Comparison of ENCODE assay signal across 11 cellular contexts in genomic region chr11:74849525-74850391, GRCh38.
DNase-seq lines count a peak whose midpoint lies in the region; ATAC-seq and TF ChIP-seq lines count a peak whose summit lies in the region.
"Had no signal": no experiment of that assay in that cellular context is flagged by ENCODE, and none has a peak within 500 bp of the region (broad histone marks: within the 10 kb centered on the region; RNA-seq: fewer than 3 reads in every experiment).

No MANE protein-coding gene starts in this region.

- H3K14ac ChIP-seq in IMR-90 (replicated peaks; ENCODE audit: low read depth, low read length) (peak overlapping the region; percentile 79), mesenchymal stem cell (ENCODE audit: low read length in 2 of 2) (peak overlapping the region in 1 of 2 experiments; percentile 16)

- H2BK5ac ChIP-seq in IMR-90 (ENCODE audit: low read depth, low read length, poor library complexity, severe bottlenecking) (peak overlapping the region; percentile 75), mesenchymal stem cell (ENCODE audit: low read depth, low read length, poor library complexity, severe bottlenecking) (no peak overlapping the region)

- in situ Hi-C loops in IMR-90 (cut with MboI; ENCODE audit: low sequenced_read_pairs): loop anchor here (25.0 kb wide), 1 partner anchor 237 kb away; no protein-coding TSS in a partner anchor

- H2AK9ac ChIP-seq in IMR-90 (replicated peaks; ENCODE audit: low read depth, low read length, poor library complexity): peak overlapping the region; percentile 85

- DNase-seq in IMR-90: peak; percentile 84
- DNase-seq in cardiac fibroblast (ENCODE audit: low read depth in 2 of 2): peak; percentile 51 to 89
- peak; percentile 77 for DNase-seq in mesenchymal stem cell
- DNase-seq in activated CD8-positive, alpha-beta memory T cell treated with anti-CD3 and anti-CD28 coated beads, Interleukin-2, amount 50 U/mL, for 4 hours: no peak
- DNase-seq in MM.1S: no peak
- no peak for DNase-seq in amniotic stem cell (lab: John Stamatoyannopoulos, UW)
- DNase-seq: dorsolateral prefrontal cortex, lower lobe of right lung, T-helper 2 cell had no signal

- peaks cover 39% of the 10 kb centered on the region for H3K4me1 ChIP-seq in BLaER1
- peaks cover 9% of the 10 kb centered on the region for H3K4me1 ChIP-seq in IMR-90 (ENCODE audit: control insufficient read depth, insufficient read depth, low read length)
- H3K4me1 ChIP-seq in mesenchymal stem cell (ENCODE audit: control insufficient read depth, insufficient read depth, low read depth, low read length): peaks cover 8% of the 10 kb centered on the region
- no peaks in the 10 kb centered on the region for H3K4me1 ChIP-seq in MM.1S (ENCODE audit: low read length)
- H3K4me1 ChIP-seq: lower lobe of right lung had no signal

- peaks cover 78% of the 10 kb centered on the region for H3K36me3 ChIP-seq in BLaER1
- peaks cover 29% of the 10 kb centered on the region for H3K36me3 ChIP-seq in IMR-90 (ENCODE audit: control insufficient read depth, insufficient read depth, low read length)
- H3K36me3 ChIP-seq in mesenchymal stem cell (ENCODE audit: control insufficient read depth in 1 of 2, insufficient read depth in 2 of 2, low read depth in 1 of 2, low read length in 2 of 2): peaks cover 24 to 58% of the 10 kb centered on the region in 2 experiments
- H3K36me3 ChIP-seq in MM.1S (replicated peaks; ENCODE audit: insufficient read depth, low read length): 0 out of 2 replicates have a peak, but pooled peaks cover 3% of the 10 kb centered on the region

- H3K4me2 ChIP-seq in BLaER1 (peak overlapping the region; percentile 29; the same call in 1 of the 2 replicates), IMR-90 (ENCODE audit: low read depth, low read length) (peak overlapping the region; percentile 59), mesenchymal stem cell (ENCODE audit: low read length, poor library complexity, severe bottlenecking) (no peak overlapping the region), MM.1S (ENCODE audit: low read depth, low read length) (no peak overlapping the region)

- ATAC-seq in IMR-90 (ENCODE audit: low read depth) (peak; percentile 89), GM18909 (IDR thresholded peaks at IDR 0.05; ENCODE audit: poor library complexity, unreplicated experiment) (no peak)
- ATAC-seq: lower lobe of right lung had no signal

- H3K9ac ChIP-seq in BLaER1: no peak overlapping the region
- no peak overlapping the region for H3K9ac ChIP-seq in IMR-90 (ENCODE audit: low read depth, low read length)
- H3K9ac ChIP-seq in mesenchymal stem cell (ENCODE audit: low read length): peak overlapping the region; percentile 67
- H3K9ac ChIP-seq in MM.1S (ENCODE audit: low read length): no peak overlapping the region

- H3K9me3 ChIP-seq in BLaER1 (no peaks in the 10 kb centered on the region), IMR-90 (ENCODE audit: control insufficient read depth, insufficient read depth, low read length) (no peaks in the 10 kb centered on the region), mesenchymal stem cell (ENCODE audit: control insufficient read depth, low read length) (no peaks in the 10 kb centered on the region), MM.1S (replicated peaks; ENCODE audit: insufficient read depth, low read length) (no peaks in the 10 kb centered on the region)
- H3K9me3 ChIP-seq: lower lobe of right lung had no signal

- H4K91ac ChIP-seq in IMR-90 (ENCODE audit: insufficient read depth, low read depth, low read length): peak overlapping the region; percentile 80
- H4K91ac ChIP-seq in mesenchymal stem cell (ENCODE audit: low read length): no peak overlapping the region

- WGBS in IMR-90 (ENCODE audit: extremely low coverage in 2 of 2, insufficient read length in 1 of 2), 2 experiments: 60% methylated on average over 1 of the region's 7 CpGs; no CpG with 5 or more reads in 1 of the 2 experiments
- WGBS in mesenchymal stem cell: 22% methylated on average over 6 of the region's 7 CpGs

- CTCF ChIA-PET in IMR-90 (lab: Yijun Ruan, JAX): no interaction called here

- H2BK12ac ChIP-seq in mesenchymal stem cell (ENCODE audit: low read length in 2 of 2): no peak overlapping the region

- peak overlapping the region; percentile 41 for H3K56ac ChIP-seq in IMR-90 (ENCODE audit: extremely low read depth, insufficient read depth, low read length)

- intact Hi-C loops in IMR-90 (cut with micrococcal nuclease): no loop called here

- H3K18ac ChIP-seq in IMR-90 (ENCODE audit: low read depth, low read length): peak overlapping the region; percentile 71; the same call in 1 of the 2 replicates
- peak overlapping the region in 1 of 2 experiments; percentile 61 for H3K18ac ChIP-seq in mesenchymal stem cell (ENCODE audit: low read depth in 1 of 2, low read length in 2 of 2)

- no peaks in the 10 kb centered on the region; the same call in 1 of the 2 replicates for H3K27me3 ChIP-seq in BLaER1
- H3K27me3 ChIP-seq in IMR-90 (ENCODE audit: control insufficient read depth, insufficient read depth, low read length): no peaks in the 10 kb centered on the region
- no peaks in the 10 kb centered on the region for H3K27me3 ChIP-seq in mesenchymal stem cell (ENCODE audit: control insufficient read depth in 1 of 2, insufficient read depth in 1 of 2, low read length in 2 of 2)
- H3K27me3 ChIP-seq in MM.1S (replicated peaks; ENCODE audit: insufficient read depth, low read length): no peaks in the 10 kb centered on the region
- H3K27me3 ChIP-seq: dorsolateral prefrontal cortex had no signal

- H2BK20ac ChIP-seq in IMR-90 (ENCODE audit: low read depth, low read length): peak overlapping the region; percentile 79

- no peak overlapping the region; the same call in 1 of the 2 replicates for H4K5ac ChIP-seq in IMR-90 (ENCODE audit: low read depth, low read length)

- H2BK120ac ChIP-seq in IMR-90 (ENCODE audit: low read depth, low read length) (peak overlapping the region; percentile 96), mesenchymal stem cell (ENCODE audit: low read depth, low read length) (no peak overlapping the region)

- peaks cover 27% of the 10 kb centered on the region for H3K9me1 ChIP-seq in IMR-90 (ENCODE audit: insufficient read depth, low read length)

- H3K4me3 ChIP-seq in BLaER1: no peak overlapping the region
- no peak overlapping the region for H3K4me3 ChIP-seq in IMR-90 (ENCODE audit: insufficient read depth, low read depth, low read length)
- H3K4me3 ChIP-seq in cardiac fibroblast (replicated peaks in 1 of 2; ENCODE audit: low read depth in 2 of 2, low read length in 2 of 2): no peak overlapping the region
- H3K4me3 ChIP-seq in mesenchymal stem cell (ENCODE audit: insufficient read depth in 1 of 2, low read depth in 1 of 2, low read length in 2 of 2): peak overlapping the region in 1 of 2 experiments; percentile 38
- no peak overlapping the region for H3K4me3 ChIP-seq in MM.1S (ENCODE audit: low read length)
- H3K4me3 ChIP-seq: dorsolateral prefrontal cortex, lower lobe of right lung had no signal

- H3K23ac ChIP-seq in IMR-90 (ENCODE audit: low read depth, low read length) (peak overlapping the region; percentile 77; the same call in 1 of the 2 replicates), mesenchymal stem cell (ENCODE audit: low read length in 2 of 2) (no peak overlapping the region)

- H3K79me2 ChIP-seq in MM.1S (ENCODE audit: low read length): no peaks in the 10 kb centered on the region

- H3F3A ChIP-seq in MM.1S (ENCODE audit: insufficient read depth, low read length): no peaks in the 10 kb centered on the region

- TF ChIP-seq POLR2A in IMR-90 (IDR thresholded peaks at IDR 0.05; ENCODE audit: low read depth, low read length): no peak

- TF ChIP-seq RAD21 in IMR-90 (IDR thresholded peaks at IDR 0.05; ENCODE audit: low read length): no peak

- peak overlapping the region; percentile 63; the same call in 2 of the 3 replicates for H2BK15ac ChIP-seq in IMR-90 (ENCODE audit: low read depth, low read length)
- H2BK15ac ChIP-seq in mesenchymal stem cell (ENCODE audit: low read depth, poor library complexity, severe bottlenecking): peak overlapping the region; percentile 64

- no TSS peak for BruUV-seq in IMR-90 (replicated peaks; lab: Mats Ljungman, UMichigan)

- H4K20me1 ChIP-seq in BLaER1 (no peaks in the 10 kb centered on the region), IMR-90 (ENCODE audit: insufficient read depth, low read length) (peaks cover 8% of the 10 kb centered on the region; the same call in 1 of the 2 replicates), MM.1S (ENCODE audit: insufficient read depth, low read length) (no peaks in the 10 kb centered on the region; the same call in 1 of the 2 replicates)

- H2AFZ ChIP-seq in IMR-90 (replicated peaks; ENCODE audit: low read length, poor library complexity) (peak overlapping the region; percentile 81), mesenchymal stem cell (ENCODE audit: low read depth, low read length) (no peak overlapping the region), MM.1S (ENCODE audit: low read length) (no peak overlapping the region)

- H4K8ac ChIP-seq in IMR-90 (ENCODE audit: low read depth in 2 of 2, low read length in 2 of 2): peak overlapping the region; percentile 5 to 79; a peak in 2 of 4 replicates
- H4K8ac ChIP-seq in mesenchymal stem cell (ENCODE audit: low read length): no peak overlapping the region

- H3K4ac ChIP-seq in IMR-90 (ENCODE audit: low read depth, low read length): peak overlapping the region; percentile 90
- H3K4ac ChIP-seq in mesenchymal stem cell (ENCODE audit: low read depth in 1 of 2, low read length in 2 of 2): no peak overlapping the region

- H3K27ac ChIP-seq in BLaER1: no peak overlapping the region
- H3K27ac ChIP-seq in IMR-90 (ENCODE audit: insufficient read depth, low read length): peak overlapping the region; percentile 40
- no peak overlapping the region for H3K27ac ChIP-seq in mesenchymal stem cell (ENCODE audit: low read length, poor library complexity, severe bottlenecking)
- no peak overlapping the region for H3K27ac ChIP-seq in MM.1S (ENCODE audit: low read length)
- H3K27ac ChIP-seq: lower lobe of right lung had no signal

- H3K9me2 ChIP-seq in MM.1S (replicated peaks; ENCODE audit: insufficient read depth, low read length): no peaks in the 10 kb centered on the region

- H2AK5ac ChIP-seq in IMR-90 (ENCODE audit: low read depth, low read length): peak overlapping the region; percentile 92
- no peak overlapping the region for H2AK5ac ChIP-seq in mesenchymal stem cell (ENCODE audit: low read length, severe bottlenecking)

- H3K79me1 ChIP-seq in IMR-90 (ENCODE audit: low read depth in 1 of 2, low read length in 2 of 2) (peaks cover 5 to 21% of the 10 kb centered on the region in 2 experiments), mesenchymal stem cell (replicated peaks; ENCODE audit: low read length, poor library complexity, severe bottlenecking) (peaks cover 1% of the 10 kb centered on the region)

- dilution Hi-C loops in IMR-90 (cut with HindIII; ENCODE audit: low sequenced_read_pairs, unreplicated experiment): no loop called here

- TF ChIP-seq CTCF in IMR-90 (conservative IDR thresholded peaks at IDR 0.05; ENCODE audit: low read depth, low read length) (no peak), cardiac fibroblast (IDR thresholded peaks at IDR 0.05; ENCODE audit: low read depth, low read length) (no peak), MM.1S (IDR thresholded peaks at IDR 0.05; ENCODE audit: low read length) (no peak)

- POLR2A ChIA-PET in IMR-90 (lab: Charles Lee; ENCODE audit: unreplicated experiment): no interaction called here

Comparison
In these comparisons a context has a peak if more than half of its experiments do, and no peak if none do; other contexts are left out.
1. H3K4me2 ChIP-seq: peak in BLaER1 (single experiment) and IMR-90 (single experiment); none in mesenchymal stem cell (single experiment) and MM.1S (single experiment).
2. DNase-seq: peak in IMR-90 (single experiment), cardiac fibroblast (2 of 2) and mesenchymal stem cell (single experiment); none in activated CD8-positive, alpha-beta memory T cell treated with anti-CD3 and anti-CD28 coated beads, Interleukin-2, amount 50 U/mL, for 4 hours (single experiment), MM.1S (single experiment) and amniotic stem cell (single experiment).